Comparison of ENCODE assay signal across 8 cellular contexts in the genomic region with DNA sequence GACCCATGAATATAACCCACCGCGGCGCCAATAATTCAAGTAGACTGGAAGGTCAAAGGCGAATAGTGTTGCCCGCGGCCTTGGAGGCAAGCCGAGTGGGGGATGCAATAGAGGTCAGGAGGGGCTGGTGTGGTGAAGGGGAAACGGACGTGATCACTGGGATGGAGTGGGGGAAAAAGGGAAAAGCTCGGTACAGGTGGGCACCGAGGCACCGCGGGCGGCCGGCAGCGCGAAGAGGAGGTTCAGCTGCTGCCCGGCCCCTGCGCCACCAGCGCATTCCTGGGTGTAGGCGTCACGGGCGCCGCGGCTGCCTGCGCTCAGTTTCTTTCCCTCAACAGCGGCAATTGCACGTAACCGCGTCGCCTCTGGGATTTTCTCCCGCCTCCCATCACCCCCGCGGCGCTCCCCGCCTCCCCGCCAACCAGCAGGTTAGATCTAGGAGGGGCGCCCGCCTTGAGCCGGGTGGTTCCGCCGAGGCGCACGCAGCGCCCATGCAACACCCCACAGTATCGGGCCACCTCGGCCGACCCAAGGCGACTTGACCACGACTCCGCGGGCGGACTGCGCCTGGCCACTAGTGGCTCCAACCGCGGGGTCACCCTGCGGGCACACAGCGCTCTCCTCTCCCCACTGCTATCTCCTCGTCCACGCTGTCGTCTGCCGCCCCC. TPM values are rescaled to one million over a fixed set of nuclear protein-coding genes. Genes with fewer than 3 reads are reported as not detected.
DNase-seq lines count a peak whose midpoint lies in the region; ATAC-seq and TF ChIP-seq lines count a peak whose summit lies in the region.

No MANE protein-coding gene starts in this region.

- H3K27me3 ChIP-seq in MM.1S (replicated peaks; ENCODE audit: insufficient read depth, low read length) (no peaks in the 10 kb centered on the region), parathyroid adenoma (ENCODE audit: control insufficient read depth, insufficient read depth, low read length) (no peaks in the 10 kb centered on the region)

- peak; percentile 78 for ATAC-seq in Right ventricle myocardium superior (ENCODE audit: poor library complexity)
- no peak for ATAC-seq in HG03135 (IDR thresholded peaks at IDR 0.05; ENCODE audit: unreplicated experiment)
- ATAC-seq in GM21515 (IDR thresholded peaks at IDR 0.05; ENCODE audit: unreplicated experiment) = no peak

- H3K27me3 Mint-ChIP-seq in Calu3 (ENCODE audit: unreplicated experiment) = peaks cover 8% of the 10 kb centered on the region
- peaks cover 52% of the 10 kb centered on the region for H3K27me3 Mint-ChIP-seq in activated T-helper 1 cell treated with anti-CD3 and anti-CD28 coated beads, Interleukin-12 subunit alpha, Interleukin-12 subunit beta, Interleukin-2, Interleukin-4 antibody, amounts not matched to agents 30 ng/mL and 10 ng/mL and 1 ng/mL, durations not matched to agents 14 hours and 24 hours and 36 hours (ENCODE audit: insufficient read depth)

- peak overlapping the region; percentile 93 for H3K4me2 ChIP-seq in MM.1S (ENCODE audit: low read depth, low read length)
- peak overlapping the region; percentile 90 for H3K4me2 ChIP-seq in parathyroid adenoma (ENCODE audit: low read length)

- peak overlapping the region; percentile 94 for H3K4me3 Mint-ChIP-seq in Calu3 (ENCODE audit: low read depth, unreplicated experiment)
- peak overlapping the region; percentile 66 for H3K4me3 Mint-ChIP-seq in activated T-helper 1 cell treated with anti-CD3 and anti-CD28 coated beads, Interleukin-12 subunit alpha, Interleukin-12 subunit beta, Interleukin-2, Interleukin-4 antibody, amounts not matched to agents 30 ng/mL and 10 ng/mL and 1 ng/mL, durations not matched to agents 14 hours and 24 hours and 36 hours

- H3K79me2 ChIP-seq in MM.1S (ENCODE audit: low read length) (peaks cover 14% of the 10 kb centered on the region), parathyroid adenoma (no peaks in the 10 kb centered on the region)

- H3K9me3 ChIP-seq in MM.1S (replicated peaks; ENCODE audit: insufficient read depth, low read length) (no peaks in the 10 kb centered on the region), parathyroid adenoma (ENCODE audit: control insufficient read depth, low read length) (no peaks in the 10 kb centered on the region)

- DNase-seq in Calu3 (peak; percentile 72), MM.1S (peak; percentile 49), Right ventricle myocardium superior (peak; percentile 87)
- DNase-seq in activated T-helper 1 cell treated with anti-CD3 and anti-CD28 coated beads, Interleukin-12 subunit alpha, Interleukin-12 subunit beta, Interleukin-2, Interleukin-4 antibody, amounts not matched to agents 30 ng/mL and 10 ng/mL and 1 ng/mL, durations not matched to agents 14 hours and 24 hours and 36 hours (ENCODE audit: low spot score) = no peak
- no peak for DNase-seq in stimulated activated CD4-positive, alpha-beta T cell treated with anti-CD3 and anti-CD28 coated beads, Interleukin-4, amount 100 ng/mL, for 24 hours

- no peaks in the 10 kb centered on the region for H3K9me2 ChIP-seq in MM.1S (replicated peaks; ENCODE audit: insufficient read depth, low read length)

- peaks cover 68% of the 10 kb centered on the region for H3K36me3 Mint-ChIP-seq in Calu3 (ENCODE audit: insufficient read depth, unreplicated experiment)
- no peaks in the 10 kb centered on the region for H3K36me3 Mint-ChIP-seq in activated T-helper 1 cell treated with anti-CD3 and anti-CD28 coated beads, Interleukin-12 subunit alpha, Interleukin-12 subunit beta, Interleukin-2, Interleukin-4 antibody, amounts not matched to agents 30 ng/mL and 10 ng/mL and 1 ng/mL, durations not matched to agents 14 hours and 24 hours and 36 hours (ENCODE audit: low read depth)

- H3K36me3 ChIP-seq in MM.1S (replicated peaks; ENCODE audit: insufficient read depth, low read length) (no peaks in the 10 kb centered on the region), parathyroid adenoma (ENCODE audit: control insufficient read depth, insufficient read depth, low read length) (no peaks in the 10 kb centered on the region)

- H3K4me1 ChIP-seq in MM.1S (ENCODE audit: low read length) = peaks cover 8% of the 10 kb centered on the region
- H3K4me1 ChIP-seq in parathyroid adenoma = no peaks in the 10 kb centered on the region

- peaks cover 11% of the 10 kb centered on the region for H3F3A ChIP-seq in MM.1S (ENCODE audit: insufficient read depth, low read length)

- H3K4me3 ChIP-seq in MM.1S (ENCODE audit: low read length) (peak overlapping the region; percentile 88), parathyroid adenoma (ENCODE audit: low read depth, low read length) (peak overlapping the region; percentile 70)

- H3K4me1 Mint-ChIP-seq in Calu3 (ENCODE audit: low read depth, unreplicated experiment) = peaks cover 5% of the 10 kb centered on the region
- peaks cover 13% of the 10 kb centered on the region for H3K4me1 Mint-ChIP-seq in activated T-helper 1 cell treated with anti-CD3 and anti-CD28 coated beads, Interleukin-12 subunit alpha, Interleukin-12 subunit beta, Interleukin-2, Interleukin-4 antibody, amounts not matched to agents 30 ng/mL and 10 ng/mL and 1 ng/mL, durations not matched to agents 14 hours and 24 hours and 36 hours (ENCODE audit: low read depth)

- H2AFZ ChIP-seq in MM.1S (ENCODE audit: low read length) (peak overlapping the region; percentile 73), parathyroid adenoma (peak overlapping the region; percentile 87)

- H3K27ac ChIP-seq in MM.1S (ENCODE audit: low read length) = peak overlapping the region; percentile 53; the same call in 1 of the 2 replicates
- peak overlapping the region; percentile 40 for H3K27ac ChIP-seq in parathyroid adenoma

- H4K20me1 ChIP-seq in MM.1S (ENCODE audit: insufficient read depth, low read length) = no peaks in the 10 kb centered on the region

- intact Hi-C loops in Calu3 (cut with micrococcal nuclease; ENCODE audit: unreplicated experiment) = loop anchor here (2.0 to 5.0 kb wide), 3 partner anchors 566 to 889 kb away; no protein-coding TSS in a partner anchor
- intact Hi-C loops in activated T-helper 1 cell treated with anti-CD3 and anti-CD28 coated beads, Interleukin-12 subunit alpha, Interleukin-12 subunit beta, Interleukin-2, Interleukin-4 antibody, amounts not matched to agents 30 ng/mL and 10 ng/mL and 1 ng/mL, durations not matched to agents 14 hours and 24 hours and 36 hours (cut with micrococcal nuclease) = loop anchor here (2.0 kb wide), 1 partner anchor 753 kb away; no protein-coding TSS in a partner anchor
- intact Hi-C loops in Right ventricle myocardium superior (cut with DNase I) = loop anchor here (5.0 to 10.0 kb wide), 3 partner anchors 119 to 889 kb away; no protein-coding TSS in a partner anchor

- TF ChIP-seq CTCF in Calu3 (IDR thresholded peaks at IDR 0.05; ENCODE audit: unreplicated experiment) (no peak), MM.1S (IDR thresholded peaks at IDR 0.05; ENCODE audit: low read length) (no peak), parathyroid adenoma (IDR thresholded peaks at IDR 0.05) (no peak)

- H3K9me3 Mint-ChIP-seq in Calu3 (ENCODE audit: low read depth, unreplicated experiment) = no peaks in the 10 kb centered on the region
- no peaks in the 10 kb centered on the region for H3K9me3 Mint-ChIP-seq in activated T-helper 1 cell treated with anti-CD3 and anti-CD28 coated beads, Interleukin-12 subunit alpha, Interleukin-12 subunit beta, Interleukin-2, Interleukin-4 antibody, amounts not matched to agents 30 ng/mL and 10 ng/mL and 1 ng/mL, durations not matched to agents 14 hours and 24 hours and 36 hours

- CTCF ChIA-PET in Calu3 (lab: Charles Lee) = interaction anchor here (1.2 kb wide), 2 partner anchors 43 to 124 kb away, joined by 3 to 4 read pairs; no protein-coding TSS in a partner anchor

- BruUV-seq in Calu3 (replicated peaks; lab: Mats Ljungman, UMichigan) = no TSS peak

- H3K27ac Mint-ChIP-seq in Calu3 (ENCODE audit: unreplicated experiment) = peak overlapping the region; percentile 99
- no peak overlapping the region for H3K27ac Mint-ChIP-seq in activated T-helper 1 cell treated with anti-CD3 and anti-CD28 coated beads, Interleukin-12 subunit alpha, Interleukin-12 subunit beta, Interleukin-2, Interleukin-4 antibody, amounts not matched to agents 30 ng/mL and 10 ng/mL and 1 ng/mL, durations not matched to agents 14 hours and 24 hours and 36 hours

- H3K9ac ChIP-seq in MM.1S (ENCODE audit: low read length) (peak overlapping the region; percentile 76), parathyroid adenoma (no peak overlapping the region)

RNA-seq across cellular contexts. Expression of a gene that starts 1.5 kb away (rescaled TPM):
- 118 and 143 TPM in 2 replicates for total RNA-seq in Calu3 (2022)
- total RNA-seq in activated T-helper 1 cell treated with anti-CD3 and anti-CD28 coated beads, Interleukin-12 subunit alpha, Interleukin-12 subunit beta, Interleukin-2, Interleukin-4 antibody, amounts not matched to agents 30 ng/mL and 10 ng/mL and 1 ng/mL, durations not matched to agents 14 hours and 24 hours and 36 hours = not detected in 2 replicates
- 20.4 TPM for total RNA-seq in Right ventricle myocardium superior

Comparison
In these comparisons a context has a peak if more than half of its experiments do, and no peak if none do; other contexts are left out.
1. DNase-seq: peak in Calu3 (single experiment), MM.1S (single experiment) and Right ventricle myocardium superior (single experiment); none in activated T-helper 1 cell treated with anti-CD3 and anti-CD28 coated beads, Interleukin-12 subunit alpha, Interleukin-12 subunit beta, Interleukin-2, Interleukin-4 antibody, amounts not matched to agents 30 ng/mL and 10 ng/mL and 1 ng/mL, durations not matched to agents 14 hours and 24 hours and 36 hours (single experiment) and stimulated activated CD4-positive, alpha-beta T cell treated with anti-CD3 and anti-CD28 coated beads, Interleukin-4, amount 100 ng/mL, for 24 hours (single experiment).
2. RNA of a gene that starts 1.5 kb away (total RNA-seq): 118 to 143 TPM in Calu3 and 20.4 TPM in Right ventricle myocardium superior (single experiment); not detected in activated T-helper 1 cell treated with anti-CD3 and anti-CD28 coated beads, Interleukin-12 subunit alpha, Interleukin-12 subunit beta, Interleukin-2, Interleukin-4 antibody, amounts not matched to agents 30 ng/mL and 10 ng/mL and 1 ng/mL, durations not matched to agents 14 hours and 24 hours and 36 hours; every median in the first group is over 10 times any median in the second.